ENCODE assay signal across 1 cellular context in the genomic region with DNA sequence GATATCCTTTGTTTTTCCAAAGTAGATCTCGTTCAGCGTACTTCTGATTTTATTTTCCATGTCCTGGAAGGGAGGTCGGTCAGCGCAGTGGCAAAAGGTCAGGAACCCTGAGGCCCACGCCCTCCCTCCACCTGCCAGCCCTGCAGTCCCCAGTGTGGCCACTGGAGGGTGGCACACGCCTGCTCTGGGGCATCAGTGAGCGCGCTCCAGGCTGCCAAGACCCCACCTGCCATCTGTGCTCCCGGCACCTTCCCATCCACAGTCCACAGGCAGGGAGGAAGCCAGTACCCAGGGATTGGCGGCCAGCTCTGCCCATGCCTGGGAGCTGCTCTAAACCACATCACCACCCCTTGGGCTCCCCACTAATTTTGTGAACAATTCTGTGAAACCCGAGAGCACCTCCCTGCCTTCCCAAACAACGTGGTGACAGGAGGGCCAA.
TF ChIP-seq lines count a peak whose summit lies in the region.

No MANE protein-coding gene starts in this region.

TF ChIP-seq in K562, 482 proteins besides CTCF, POLR2A, EP300 and RAD21 (continued from another document):
- TF ChIP-seq, protein P1, sequence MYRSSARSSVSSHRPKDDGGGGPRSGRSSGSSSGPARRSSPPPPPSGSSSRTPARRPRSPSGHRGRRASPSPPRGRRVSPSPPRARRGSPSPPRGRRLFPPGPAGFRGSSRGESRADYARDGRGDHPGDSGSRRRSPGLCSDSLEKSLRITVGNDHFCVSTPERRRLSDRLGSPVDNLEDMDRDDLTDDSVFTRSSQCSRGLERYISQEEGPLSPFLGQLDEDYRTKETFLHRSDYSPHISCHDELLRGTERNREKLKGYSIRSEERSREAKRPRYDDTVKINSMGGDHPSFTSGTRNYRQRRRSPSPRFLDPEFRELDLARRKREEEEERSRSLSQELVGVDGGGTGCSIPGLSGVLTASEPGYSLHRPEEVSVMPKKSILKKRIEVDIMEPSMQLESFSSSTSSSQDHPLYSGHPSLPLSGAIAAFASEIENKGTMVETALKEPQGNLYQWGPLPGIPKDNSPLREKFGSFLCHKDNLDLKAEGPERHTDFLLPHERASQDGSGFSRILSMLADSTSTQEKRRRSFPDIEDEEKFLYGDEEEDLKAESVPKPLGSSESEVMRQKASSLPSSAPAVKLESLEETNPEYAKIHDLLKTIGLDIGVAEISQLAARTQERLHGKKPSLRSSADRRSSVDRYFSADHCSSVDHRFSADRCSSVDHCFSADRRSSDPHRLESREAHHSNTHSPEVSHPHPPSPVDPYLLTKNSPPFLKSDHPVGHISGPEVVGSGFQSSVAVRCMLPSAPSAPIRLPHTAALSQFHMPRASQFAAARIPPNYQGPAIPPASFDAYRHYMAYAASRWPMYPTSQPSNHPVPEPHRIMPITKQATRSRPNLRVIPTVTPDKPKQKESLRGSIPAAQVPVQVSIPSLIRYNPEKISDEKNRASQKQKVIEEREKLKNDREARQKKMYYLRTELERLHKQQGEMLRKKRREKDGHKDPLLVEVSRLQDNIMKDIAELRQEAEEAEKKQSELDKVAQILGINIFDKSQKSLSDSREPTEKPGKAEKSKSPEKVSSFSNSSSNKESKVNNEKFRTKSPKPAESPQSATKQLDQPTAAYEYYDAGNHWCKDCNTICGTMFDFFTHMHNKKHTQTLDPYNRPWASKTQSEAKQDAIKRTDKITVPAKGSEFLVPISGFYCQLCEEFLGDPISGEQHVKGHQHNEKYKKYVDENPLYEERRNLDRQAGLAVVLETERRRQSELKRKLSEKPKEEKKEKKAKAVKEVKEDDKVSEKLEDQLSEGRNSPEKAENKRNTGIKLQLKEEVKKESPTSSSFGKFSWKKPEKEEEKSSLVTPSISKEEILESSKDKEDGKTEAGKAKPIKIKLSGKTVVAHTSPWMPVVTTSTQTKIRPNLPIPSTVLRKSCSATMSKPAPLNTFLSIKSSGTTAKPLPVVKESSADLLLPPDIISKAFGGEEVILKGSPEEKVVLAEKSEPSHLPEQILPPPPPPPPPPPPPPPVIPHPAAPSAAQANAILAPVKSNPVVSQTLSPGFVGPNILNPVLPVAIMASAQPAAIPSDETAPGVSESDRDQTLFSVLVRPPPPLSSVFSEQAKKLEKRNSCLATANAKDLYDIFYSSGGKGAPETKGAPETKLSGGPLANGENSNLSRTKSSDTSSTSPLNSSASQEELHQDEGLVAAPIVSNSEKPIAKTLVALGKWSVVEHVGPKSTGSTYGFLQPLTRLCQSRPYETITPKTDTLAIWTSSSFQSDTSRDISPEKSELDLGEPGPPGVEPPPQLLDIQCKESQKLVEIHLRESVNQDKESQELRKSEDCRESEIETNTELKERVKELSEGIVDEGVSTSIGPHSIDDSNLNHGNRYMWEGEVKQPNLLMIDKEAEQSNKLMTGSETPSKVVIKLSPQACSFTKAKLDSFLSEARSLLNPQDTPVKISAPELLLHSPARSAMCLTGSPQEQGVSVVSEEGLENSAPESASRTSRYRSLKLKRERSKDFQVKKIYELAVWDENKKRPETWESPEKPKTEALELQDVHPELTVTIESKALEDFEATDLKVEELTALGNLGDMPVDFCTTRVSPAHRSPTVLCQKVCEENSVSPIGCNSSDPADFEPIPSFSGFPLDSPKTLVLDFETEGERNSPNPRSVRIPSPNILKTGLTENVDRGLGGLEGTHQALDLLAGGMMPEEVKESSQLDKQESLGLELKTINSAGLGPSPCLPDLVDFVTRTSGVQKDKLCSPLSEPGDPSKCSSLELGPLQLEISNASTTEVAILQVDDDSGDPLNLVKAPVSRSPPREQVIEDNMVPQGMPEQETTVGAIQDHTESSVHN (IDR thresholded peaks at IDR 0.05; ENCODE audit: borderline replicate concordance in 1 of 2, low read depth in 1 of 2): no peak
- TF ChIP-seq MYC (IDR thresholded peaks at IDR 0.05; ENCODE audit: low read depth, low read length) (no peak), MYC (CRISPR knock-in tag; IDR thresholded peaks at IDR 0.05; ENCODE audit: borderline replicate concordance, low read depth) (no peak)
